Comparison of ENCODE assay signal across 1 cellular context in genomic region chr7:90792301-90792700, GRCh38.
TF ChIP-seq lines count a peak whose summit lies in the region.

No MANE protein-coding gene starts in this region.

TF ChIP-seq in GM12878, 131 proteins besides CTCF, POLR2A, EP300 and RAD21 (continued from another document):
- no peak for TF ChIP-seq E2F8 (IDR thresholded peaks at IDR 0.05; ENCODE audit: low read depth, partially characterized antibody)
- TF ChIP-seq IRF3 (IDR thresholded peaks at IDR 0.05), result no peak
- no peak for TF ChIP-seq KAT2A (conservative IDR thresholded peaks at IDR 0.05; ENCODE audit: control insufficient read depth, low read depth, low read length)
- TF ChIP-seq PAX5 (IDR thresholded peaks at IDR 0.05; ENCODE audit: borderline replicate concordance, low read depth, low read length), result no peak
- no peak for TF ChIP-seq ATF3 (IDR thresholded peaks at IDR 0.05; ENCODE audit: borderline replicate concordance, extremely low read depth, low read depth, low read length)
- TF ChIP-seq IKZF1 (conservative IDR thresholded peaks at IDR 0.05), result no peak
- TF ChIP-seq TCF3 (IDR thresholded peaks at IDR 0.05; ENCODE audit: borderline replicate concordance, insufficient read depth, low read depth, low read length), result no peak
- TF ChIP-seq KDM1A (IDR thresholded peaks at IDR 0.05; ENCODE audit: borderline replicate concordance), result no peak
- TF ChIP-seq SUZ12 (IDR thresholded peaks at IDR 0.05; ENCODE audit: unreplicated experiment), result no peak
- TF ChIP-seq GABPA (IDR thresholded peaks at IDR 0.05; ENCODE audit: low read depth), result no peak
- no peak for TF ChIP-seq ZBTB40 (IDR thresholded peaks at IDR 0.05; ENCODE audit: borderline replicate concordance)
- no peak for TF ChIP-seq SP1 (IDR thresholded peaks at IDR 0.05; ENCODE audit: low read depth, low read length)
- TF ChIP-seq ZSCAN29 (IDR thresholded peaks at IDR 0.05), result no peak
- no peak for TF ChIP-seq MLLT1 (IDR thresholded peaks at IDR 0.05)
- TF ChIP-seq NRF1 (conservative IDR thresholded peaks at IDR 0.05; ENCODE audit: low read depth, low read length), result no peak
- TF ChIP-seq PAX8 (IDR thresholded peaks at IDR 0.05), result no peak
